27 cellular contexts compared by ENCODE assay signal in the genomic region with DNA sequence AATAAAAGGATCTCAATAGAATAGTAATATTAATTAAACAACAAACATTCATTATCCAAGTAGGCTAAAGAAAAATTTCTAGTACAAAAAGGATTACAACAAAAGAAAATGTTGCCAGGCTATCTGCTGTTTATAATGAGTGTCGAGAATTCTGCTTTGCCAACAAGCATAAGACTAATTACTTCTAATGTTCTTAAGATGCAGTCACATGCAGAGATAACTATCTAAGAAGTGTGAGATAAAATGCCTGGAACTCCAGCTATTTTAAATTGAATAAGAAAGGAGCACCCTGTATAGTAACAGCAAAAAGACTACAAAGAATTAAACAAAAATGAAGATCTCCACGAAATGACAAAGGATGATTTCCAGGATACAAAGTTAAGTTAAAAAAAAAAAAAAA. TPM values are rescaled to one million over a fixed set of nuclear protein-coding genes. Genes with fewer than 3 reads are reported as not detected.
DNase-seq lines count a peak whose midpoint lies in the region; ATAC-seq, FAIRE-seq and TF ChIP-seq lines count a peak whose summit lies in the region.
"Had no signal": no experiment of that assay in that cellular context is flagged by ENCODE, and none has a peak within 500 bp of the region (broad histone marks: within the 10 kb centered on the region; RNA-seq: fewer than 3 reads in every experiment).

No MANE protein-coding gene starts in this region.

- intact Hi-C loops in kidney (cut with DNase I) = no loop called here

- no peak overlapping the region for H3K4me3 Mint-ChIP-seq in WTC11
- H3K4me3 Mint-ChIP-seq: CD8-positive, alpha-beta T cell had no signal

- no peak for ATAC-seq in WTC11
- ATAC-seq: A549; CD8-positive, alpha-beta T cell; Right ventricle myocardium inferior had no signal

- H3K9me3 ChIP-seq in kidney (ENCODE audit: control insufficient read depth in 1 of 2, low read length in 2 of 2) (no peaks in the 10 kb centered on the region), small intestine (ENCODE audit: control insufficient read depth, low read depth) (no peaks in the 10 kb centered on the region)
- H3K9me3 ChIP-seq: A549, Caco-2, SJSA1 had no signal

- H3K36me3 ChIP-seq in kidney (ENCODE audit: control insufficient read depth in 1 of 2, insufficient read depth in 2 of 2, low read length in 2 of 2) (peaks cover 0 to 2% of the 10 kb centered on the region in 2 donors), small intestine (ENCODE audit: control insufficient read depth in 2 of 2, insufficient read depth in 2 of 2, low read length in 2 of 2) (no peaks in the 10 kb centered on the region)

- H3K9me3 Mint-ChIP-seq in WTC11 = no peaks in the 10 kb centered on the region
- H3K9me3 Mint-ChIP-seq: CD8-positive, alpha-beta T cell had no signal

- H3K9ac ChIP-seq in kidney (ENCODE audit: low read length in 2 of 2) = no peak overlapping the region

- H3K4me1 Mint-ChIP-seq in WTC11 = peaks cover 83% of the 10 kb centered on the region

- CTCF ChIA-PET in WTC11 (lab: Charles Lee) = no interaction called here

- H3K4me1 ChIP-seq in kidney (ENCODE audit: control insufficient read depth in 1 of 2, insufficient read depth in 1 of 2, low read depth in 1 of 2, low read length in 2 of 2) (peaks cover 4 to 12% of the 10 kb centered on the region in 2 donors), small intestine (ENCODE audit: control insufficient read depth in 2 of 2, insufficient read depth in 1 of 2, low read depth in 1 of 2, low read length in 1 of 2) (no peaks in the 10 kb centered on the region)

- FAIRE-seq in kidney (lab: Jason Lieb, UNC) (peak; percentile 59), small intestine (lab: Jason Lieb, UNC) (peak; percentile 70)
- FAIRE-seq: A549, GM19239, H54 had no signal

- DNase-seq in EH (ENCODE audit: low read depth) (peak; percentile 38), WTC11 (ENCODE audit: low spot score) (no peak), kidney (no peak), small intestine (no peak), kidney tubule cell (ENCODE audit: low spot score) (no peak), HUDEP-2 (lab: John Stamatoyannopoulos, UW; ENCODE audit: unreplicated experiment in 76 of 76) (no peak), SIG-M5 (lab: John Stamatoyannopoulos, UW) (no peak)
- DNase-seq: C1 segment of cervical spinal cord; Caco-2; CD8-positive, alpha-beta T cell; DMS 273 treated with DMSO at 0.1 percent for 48 hours; DMS79; GF-D8; NCI-H1048; NCI-H1436; NCI-H187; NCI-H2081 treated with DMSO at 0.1 percent for 48 hours; NCI-H524; NCI-H774; NK-92 treated with Interleukin-12 subunit alpha and Interleukin-12 subunit beta, amount 100 ng/mL, for 24 hours; PC-9 had no signal

- WGBS in small intestine, 3 donors = 38 to 51% (median 46%) methylated on average over 2 of the region's 2 CpGs

- H3K36me3 Mint-ChIP-seq in WTC11 = peaks cover 27% of the 10 kb centered on the region

- H3K27ac ChIP-seq in kidney (ENCODE audit: low read depth in 2 of 2, low read length in 2 of 2) = no peak overlapping the region
- no peak overlapping the region for H3K27ac ChIP-seq in small intestine (ENCODE audit: low read depth in 1 of 2, low read length in 1 of 2)
- H3K27ac ChIP-seq: A549, HL-60, PC-9, SJSA1 had no signal

- no peaks in the 10 kb centered on the region for H3K27me3 Mint-ChIP-seq in WTC11 (ENCODE audit: low read depth)

- H3K4me3 ChIP-seq in kidney (ENCODE audit: low read length in 2 of 2) (no peak overlapping the region), small intestine (ENCODE audit: low read depth in 1 of 2, low read length in 2 of 2) (no peak overlapping the region)
- H3K4me3 ChIP-seq: A549, PC-9, SJSA1 had no signal

- no peaks in the 10 kb centered on the region for H3K27me3 ChIP-seq in small intestine (ENCODE audit: control insufficient read depth in 2 of 2, insufficient read depth in 2 of 2, low read length in 2 of 2)
- H3K27me3 ChIP-seq: SJSA1 had no signal

- TF ChIP-seq CTCF in WTC11 (IDR thresholded peaks at IDR 0.05) (no peak), kidney (IDR thresholded peaks at IDR 0.05; ENCODE audit: borderline replicate concordance, extremely low read depth, insufficient read depth) (no peak)

- peak overlapping the region; percentile 10; the same call in 1 of the 2 replicates for H3K27ac Mint-ChIP-seq in WTC11
- H3K27ac Mint-ChIP-seq: CD8-positive, alpha-beta T cell had no signal

- POLR2A ChIA-PET in WTC11 (lab: Charles Lee) = interaction anchor here (0.7 kb wide), 2 partner anchors 59 to 557 kb away, joined by 4 to 6 read pairs; no protein-coding TSS in a partner anchor

TF ChIP-seq in WTC11, 78 proteins besides CTCF, POLR2A, EP300 and RAD21 (continues in another document):
- TF ChIP-seq TEAD1 (CRISPR knock-in tag; IDR thresholded peaks at IDR 0.05) (no peak), CBFB (CRISPR knock-in tag; IDR thresholded peaks at IDR 0.05; ENCODE audit: low read depth) (no peak), AFF4 (CRISPR knock-in tag; IDR thresholded peaks at IDR 0.05; ENCODE audit: borderline replicate concordance) (no peak), KAT7 (CRISPR knock-in tag; IDR thresholded peaks at IDR 0.05; ENCODE audit: borderline replicate concordance) (no peak), TCF7 (CRISPR knock-in tag; IDR thresholded peaks at IDR 0.05; ENCODE audit: low read depth) (no peak)
- TF ChIP-seq, protein P1, sequence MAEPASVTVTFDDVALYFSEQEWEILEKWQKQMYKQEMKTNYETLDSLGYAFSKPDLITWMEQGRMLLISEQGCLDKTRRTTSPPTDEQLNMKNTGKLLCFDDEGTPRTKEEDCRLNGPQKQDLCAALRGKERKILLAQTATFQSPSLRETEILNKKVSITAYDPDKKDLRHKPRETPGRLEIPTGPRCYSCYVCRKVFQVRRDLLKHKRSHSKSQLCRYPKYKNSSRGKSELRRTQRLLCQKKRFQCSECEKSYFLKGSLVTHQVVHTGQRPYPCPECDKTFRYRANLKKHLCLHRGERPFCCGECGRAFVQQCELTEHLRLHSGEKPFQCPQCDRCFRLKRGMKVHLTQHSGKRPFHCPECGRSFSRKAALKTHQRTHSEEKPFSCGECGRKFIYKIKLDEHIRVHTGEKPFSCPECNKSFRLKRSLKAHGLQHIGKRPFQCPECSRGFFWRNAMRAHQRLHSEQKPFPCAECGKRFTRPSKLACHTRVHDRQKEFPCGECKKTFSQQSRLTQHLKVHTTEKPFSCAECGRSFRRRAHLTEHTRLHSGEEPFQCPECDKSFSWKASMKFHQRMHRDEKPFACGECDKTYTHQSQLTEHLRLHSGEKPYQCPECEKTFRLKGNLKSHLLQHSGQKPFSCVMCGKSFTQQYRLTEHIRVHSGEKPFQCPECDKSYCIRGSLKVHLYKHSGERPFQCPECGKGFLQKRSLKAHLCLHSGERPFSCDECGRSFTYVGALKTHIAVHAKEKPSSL (CRISPR knock-in tag; conservative IDR thresholded peaks at IDR 0.05) = no peak
- TF ChIP-seq, protein P2, sequence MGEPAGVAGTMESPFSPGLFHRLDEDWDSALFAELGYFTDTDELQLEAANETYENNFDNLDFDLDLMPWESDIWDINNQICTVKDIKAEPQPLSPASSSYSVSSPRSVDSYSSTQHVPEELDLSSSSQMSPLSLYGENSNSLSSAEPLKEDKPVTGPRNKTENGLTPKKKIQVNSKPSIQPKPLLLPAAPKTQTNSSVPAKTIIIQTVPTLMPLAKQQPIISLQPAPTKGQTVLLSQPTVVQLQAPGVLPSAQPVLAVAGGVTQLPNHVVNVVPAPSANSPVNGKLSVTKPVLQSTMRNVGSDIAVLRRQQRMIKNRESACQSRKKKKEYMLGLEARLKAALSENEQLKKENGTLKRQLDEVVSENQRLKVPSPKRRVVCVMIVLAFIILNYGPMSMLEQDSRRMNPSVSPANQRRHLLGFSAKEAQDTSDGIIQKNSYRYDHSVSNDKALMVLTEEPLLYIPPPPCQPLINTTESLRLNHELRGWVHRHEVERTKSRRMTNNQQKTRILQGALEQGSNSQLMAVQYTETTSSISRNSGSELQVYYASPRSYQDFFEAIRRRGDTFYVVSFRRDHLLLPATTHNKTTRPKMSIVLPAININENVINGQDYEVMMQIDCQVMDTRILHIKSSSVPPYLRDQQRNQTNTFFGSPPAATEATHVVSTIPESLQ (CRISPR knock-in tag; IDR thresholded peaks at IDR 0.05) = no peak
- TF ChIP-seq, protein P3, sequence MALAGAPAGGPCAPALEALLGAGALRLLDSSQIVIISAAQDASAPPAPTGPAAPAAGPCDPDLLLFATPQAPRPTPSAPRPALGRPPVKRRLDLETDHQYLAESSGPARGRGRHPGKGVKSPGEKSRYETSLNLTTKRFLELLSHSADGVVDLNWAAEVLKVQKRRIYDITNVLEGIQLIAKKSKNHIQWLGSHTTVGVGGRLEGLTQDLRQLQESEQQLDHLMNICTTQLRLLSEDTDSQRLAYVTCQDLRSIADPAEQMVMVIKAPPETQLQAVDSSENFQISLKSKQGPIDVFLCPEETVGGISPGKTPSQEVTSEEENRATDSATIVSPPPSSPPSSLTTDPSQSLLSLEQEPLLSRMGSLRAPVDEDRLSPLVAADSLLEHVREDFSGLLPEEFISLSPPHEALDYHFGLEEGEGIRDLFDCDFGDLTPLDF (CRISPR knock-in tag; IDR thresholded peaks at IDR 0.05) = no peak

RNA-seq across cellular contexts. Expression of gene APP, which starts 59.9 kb away (rescaled TPM):
- total RNA-seq in WTC11 (2021) (560 to 657 TPM (median 656 TPM) in 3 replicates), kidney (1,303 TPM)
- polyA plus RNA-seq in kidney (ENCODE audit: insufficient read depth, low read depth, low replicate concordance) (472 TPM), small intestine (100 to 1,000 TPM in 1 of 3 donors, 10 to 100 TPM in 2; 28.6 to 319 (median 32.7) TPM)
